In the genomic region with DNA sequence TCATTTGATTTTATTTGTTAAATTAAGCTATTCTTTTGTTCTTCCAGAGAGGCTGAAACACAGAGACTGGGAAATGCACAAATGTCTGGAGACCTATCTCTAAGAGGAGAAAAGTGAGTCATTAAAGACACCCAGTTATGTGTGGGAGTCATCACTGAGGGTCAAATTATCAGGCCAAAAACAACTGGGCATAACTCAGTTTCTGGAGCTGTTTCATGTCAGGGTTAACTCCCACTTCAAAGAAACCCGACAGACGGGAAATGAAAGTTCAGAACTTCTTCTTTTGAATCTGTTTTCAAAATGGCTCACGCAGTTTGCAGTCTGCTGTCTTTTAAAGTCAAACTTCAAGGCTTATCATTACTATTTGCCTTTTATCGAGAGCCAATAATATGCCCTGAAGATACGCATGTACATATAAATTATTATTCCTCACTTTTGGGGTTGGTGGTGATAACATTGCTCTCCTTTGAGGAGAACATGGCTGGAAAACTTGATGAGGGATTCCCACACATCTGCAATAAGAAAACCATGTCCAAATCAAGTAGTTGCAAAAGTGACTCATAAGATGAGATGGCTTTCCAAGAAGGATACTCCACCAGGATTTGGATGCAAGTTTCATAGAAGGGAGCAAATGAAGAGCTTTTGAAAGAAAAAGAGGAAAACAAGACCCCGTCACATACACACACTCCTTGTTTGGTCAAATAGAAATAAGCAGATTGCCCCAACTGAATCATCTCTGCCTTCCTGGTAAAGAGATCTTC, we compare ENCODE assay signal across 9 cellular contexts.
A peak's percentile ranks its signal among the peaks of the same experiment; 100 is the strongest.
DNase-seq lines count a peak whose midpoint lies in the region; ATAC-seq and TF ChIP-seq lines count a peak whose summit lies in the region.
"Had no signal": no experiment of that assay in that cellular context is flagged by ENCODE, and none has a peak within 500 bp of the region (broad histone marks: within the 10 kb centered on the region; RNA-seq: fewer than 3 reads in every experiment).

No MANE protein-coding gene starts in this region.

- POLR2A ChIA-PET in HEK293T (lab: Yijun Ruan, JAX): no interaction called here
- POLR2A ChIA-PET in naive thymus-derived CD4-positive, alpha-beta T cell (lab: Charles Lee): no interaction called here

- peak; percentile 85 for ATAC-seq in GM21737 (IDR thresholded peaks at IDR 0.05; ENCODE audit: unreplicated experiment)
- no peak for ATAC-seq in naive thymus-derived CD4-positive, alpha-beta T cell

- no peak overlapping the region for H3K4me3 Mint-ChIP-seq in naive thymus-derived CD4-positive, alpha-beta T cell
- H3K4me3 Mint-ChIP-seq: brain had no signal

- intact Hi-C loops in naive thymus-derived CD4-positive, alpha-beta T cell (cut with micrococcal nuclease): no loop called here

- no peaks in the 10 kb centered on the region for H3K36me3 ChIP-seq in GM06990 (ENCODE audit: control insufficient read depth, insufficient read depth, low read length)
- H3K36me3 ChIP-seq in naive thymus-derived CD4-positive, alpha-beta T cell (ENCODE audit: control insufficient read depth in 2 of 3, insufficient read depth in 3 of 3, low read length in 3 of 3): no peaks in the 10 kb centered on the region

- H3K27ac ChIP-seq in naive thymus-derived CD4-positive, alpha-beta T cell (ENCODE audit: low read depth, low read length): no peak overlapping the region

- H3K4me1 ChIP-seq in naive thymus-derived CD4-positive, alpha-beta T cell (ENCODE audit: control insufficient read depth in 2 of 2, insufficient read depth in 2 of 2, low read length in 2 of 2): no peaks in the 10 kb centered on the region

- no peaks in the 10 kb centered on the region for H3K4me1 Mint-ChIP-seq in naive thymus-derived CD4-positive, alpha-beta T cell

- CTCF ChIA-PET in HEK293T (lab: Yijun Ruan, JAX): no interaction called here
- CTCF ChIA-PET in naive thymus-derived CD4-positive, alpha-beta T cell (lab: Charles Lee): no interaction called here

- no peak overlapping the region for H3K27ac Mint-ChIP-seq in naive thymus-derived CD4-positive, alpha-beta T cell

- no peak overlapping the region for H3K4me3 ChIP-seq in GM06990 (replicated peaks; ENCODE audit: low read depth, low read length)
- no peak overlapping the region for H3K4me3 ChIP-seq in naive thymus-derived CD4-positive, alpha-beta T cell (ENCODE audit: low read length)

- no peaks in the 10 kb centered on the region for H3K36me3 Mint-ChIP-seq in naive thymus-derived CD4-positive, alpha-beta T cell
- H3K36me3 Mint-ChIP-seq: brain had no signal

- H3K27me3 ChIP-seq in GM06990 (replicated peaks; ENCODE audit: control insufficient read depth, insufficient read depth, low read length): no peaks in the 10 kb centered on the region
- no peaks in the 10 kb centered on the region for H3K27me3 ChIP-seq in naive thymus-derived CD4-positive, alpha-beta T cell (ENCODE audit: control insufficient read depth in 2 of 2, insufficient read depth in 2 of 2, low read length in 2 of 2)

- H3K27me3 Mint-ChIP-seq in naive thymus-derived CD4-positive, alpha-beta T cell: no peaks in the 10 kb centered on the region
- H3K27me3 Mint-ChIP-seq: brain had no signal

- DNase-seq in GM06990 (ENCODE audit: extremely low read depth, insufficient read length): peak; percentile 36
- peak; percentile 82 for DNase-seq in M059J (ENCODE audit: low read depth)
- peak; percentile 69 for DNase-seq in glomerular visceral epithelial cell (ENCODE audit: extremely low spot score)
- no peak for DNase-seq in ureter (ENCODE audit: low spot score)
- DNase-seq in HEK293T (ENCODE audit: extremely low spot score): no peak
- DNase-seq in naive thymus-derived CD4-positive, alpha-beta T cell: no peak
- DNase-seq in inferior parietal cortex (ENCODE audit: extremely low spot score): no peak

- no peak for TF ChIP-seq CTCF in GM06990 (IDR thresholded peaks at IDR 0.05; ENCODE audit: insufficient read depth, low read length, poor library complexity, severe bottlenecking)

- peaks cover 0 to 3% (median 0%) of the 10 kb centered on the region in 11 donors for H3K9me3 Mint-ChIP-seq in naive thymus-derived CD4-positive, alpha-beta T cell

- no peaks in the 10 kb centered on the region for H3K9me3 ChIP-seq in naive thymus-derived CD4-positive, alpha-beta T cell (ENCODE audit: control insufficient read depth in 2 of 3, low read length in 3 of 3)

TF ChIP-seq in HEK293T, 16 proteins besides CTCF, POLR2A, EP300 and RAD21:
- TF ChIP-seq ZNF384 (IDR thresholded peaks at IDR 0.05) (no peak), FOXM1 (IDR thresholded peaks at IDR 0.05; ENCODE audit: borderline replicate concordance) (no peak), BHLHE40 (IDR thresholded peaks at IDR 0.05; ENCODE audit: borderline replicate concordance) (no peak), L3MBTL2 (conservative IDR thresholded peaks at IDR 0.05) (no peak), SP1 (IDR thresholded peaks at IDR 0.05) (no peak)

Comparison
In these comparisons a context has a peak if more than half of its experiments do, and no peak if none do; other contexts are left out.
1. DNase-seq: peak in GM06990 (single experiment), M059J (single experiment) and glomerular visceral epithelial cell (single experiment); none in ureter (single experiment), HEK293T (single experiment), naive thymus-derived CD4-positive, alpha-beta T cell (0 of 9) and inferior parietal cortex (single experiment).